In the genomic region with DNA sequence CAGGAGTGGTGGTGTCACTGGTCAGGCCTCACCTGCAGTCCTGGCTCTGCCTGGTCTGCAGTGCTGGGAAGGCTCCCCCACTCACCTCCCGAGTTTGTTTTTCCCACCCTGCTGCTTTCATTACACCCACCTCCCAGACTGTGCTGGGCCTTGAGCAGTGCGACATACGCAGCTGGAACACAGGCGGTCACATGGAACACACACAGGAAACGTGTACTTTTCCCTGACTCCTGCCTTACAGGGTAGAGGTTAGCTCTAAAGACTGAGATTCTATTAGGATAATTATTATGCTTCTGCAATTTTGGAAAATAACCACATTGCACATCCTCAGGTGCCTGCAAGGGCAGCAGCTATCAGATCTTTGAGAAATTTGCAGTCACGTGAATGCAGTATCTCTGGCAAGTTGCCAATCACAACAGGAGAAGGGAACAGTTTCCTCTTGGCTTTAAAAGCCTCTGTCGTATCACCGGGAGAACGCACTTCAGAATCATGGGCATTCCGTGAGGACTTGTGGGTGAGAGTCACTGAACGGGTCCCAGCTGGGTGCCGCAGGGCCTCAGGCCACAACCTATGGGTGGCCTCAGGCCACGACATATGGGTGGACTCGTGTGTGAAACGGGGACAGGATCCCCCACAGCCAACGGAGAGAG, we compare ENCODE assay signal across 14 cellular contexts.
DNase-seq lines count a peak whose midpoint lies in the region; ATAC-seq and TF ChIP-seq lines count a peak whose summit lies in the region.
"Had no signal": no experiment of that assay in that cellular context is flagged by ENCODE, and none has a peak within 500 bp of the region (broad histone marks: within the 10 kb centered on the region; RNA-seq: fewer than 3 reads in every experiment).

No MANE protein-coding gene starts in this region.

- no peaks in the 10 kb centered on the region for H3F3A ChIP-seq in neural progenitor cell (ENCODE audit: low read depth)

- H3K9ac ChIP-seq in neural progenitor cell, result no peak overlapping the region

- no peak for TF ChIP-seq CTCF in WTC11 (IDR thresholded peaks at IDR 0.05)
- no peak for TF ChIP-seq CTCF in neural progenitor cell (IDR thresholded peaks at IDR 0.05)

- ATAC-seq in WTC11, result no peak
- ATAC-seq: naive thymus-derived CD8-positive, alpha-beta T cell had no signal

- no peak overlapping the region for H3K4me3 ChIP-seq in neural progenitor cell

- H3K27ac ChIP-seq in neural progenitor cell, result no peak overlapping the region

- H3K79me2 ChIP-seq in neural progenitor cell (ENCODE audit: low read depth), result no peaks in the 10 kb centered on the region

- H3K27ac Mint-ChIP-seq in WTC11 (peak overlapping the region; percentile 34; the same call in 1 of the 2 replicates), neural progenitor cell (no peak overlapping the region)

- H3K9me3 ChIP-seq in neural progenitor cell (ENCODE audit: low read depth), result no peaks in the 10 kb centered on the region

- H3K4me1 Mint-ChIP-seq in WTC11 (no peaks in the 10 kb centered on the region), neural progenitor cell (peaks cover 8% of the 10 kb centered on the region)

- DNase-seq in COLO668 (lab: John Stamatoyannopoulos, UW; ENCODE audit: unreplicated experiment) (peak; percentile 68), NCI-H1417 (lab: John Stamatoyannopoulos, UW) (peak; percentile 72 to 94 (median 74)), WTC11 (ENCODE audit: low spot score) (no peak), lung microvascular endothelial cell (ENCODE audit: low read depth in 2 of 2) (peak; percentile 66 to 83), neural progenitor cell (ENCODE audit: low spot score) (no peak), D341Med (ENCODE audit: low spot score) (no peak), NCI-H82 (lab: John Stamatoyannopoulos, UW) (no peak)
- no peak for DNase-seq in effector CD4-positive, alpha-beta T cell
- DNase-seq: activated T-cell treated with anti-CD3 and anti-CD28 coated beads, Interleukin-2, amount 50 U/mL, for 48 hours; CD4-positive, CD25-positive, alpha-beta regulatory T cell; GOT3; naive thymus-derived CD8-positive, alpha-beta T cell; NCI-H524; SIG-M5 had no signal

- H4K20me1 ChIP-seq in neural progenitor cell (ENCODE audit: low read depth), result no peaks in the 10 kb centered on the region

- H3K9me3 Mint-ChIP-seq in WTC11 (no peaks in the 10 kb centered on the region), neural progenitor cell (peaks cover 19% of the 10 kb centered on the region)
- H3K9me3 Mint-ChIP-seq: naive thymus-derived CD8-positive, alpha-beta T cell had no signal

- H3K27me3 Mint-ChIP-seq in WTC11 (ENCODE audit: low read depth), result no peaks in the 10 kb centered on the region
- H3K27me3 Mint-ChIP-seq in neural progenitor cell (ENCODE audit: insufficient read depth, low read depth), result no peaks in the 10 kb centered on the region
- H3K27me3 Mint-ChIP-seq: CD4-positive, CD25-positive, alpha-beta regulatory T cell; naive thymus-derived CD8-positive, alpha-beta T cell had no signal

- H3K36me3 Mint-ChIP-seq in WTC11, result peaks cover 48% of the 10 kb centered on the region
- H3K36me3 Mint-ChIP-seq in neural progenitor cell, result peaks cover 52% of the 10 kb centered on the region

- H2AFZ ChIP-seq in neural progenitor cell (replicated peaks), result no peak overlapping the region

- H3K27me3 ChIP-seq in neural progenitor cell, result no peaks in the 10 kb centered on the region

- H3K36me3 ChIP-seq in neural progenitor cell, result peaks cover 5% of the 10 kb centered on the region

- POLR2A ChIA-PET in WTC11 (lab: Charles Lee), result interaction anchor here (1.4 kb wide), 1 partner anchor 9 kb away, joined by 3 read pairs; no protein-coding TSS in a partner anchor

- H3K4me3 Mint-ChIP-seq in WTC11 (no peak overlapping the region), neural progenitor cell (no peak overlapping the region)
- H3K4me3 Mint-ChIP-seq: CD4-positive, CD25-positive, alpha-beta regulatory T cell; naive thymus-derived CD8-positive, alpha-beta T cell had no signal

- H3K4me2 ChIP-seq in neural progenitor cell, result no peak overlapping the region

- H3K4me1 ChIP-seq in neural progenitor cell, result no peaks in the 10 kb centered on the region

- CTCF ChIA-PET in WTC11 (lab: Charles Lee), result interaction anchor here (1.0 to 2.1 kb wide), 4 partner anchors 24 to 253 kb away, joined by 3 to 6 read pairs (median 4); no protein-coding TSS in a partner anchor

TF ChIP-seq in WTC11, 78 proteins besides CTCF, POLR2A, EP300 and RAD21:
- no peak for TF ChIP-seq JUN (CRISPR knock-in tag; IDR thresholded peaks at IDR 0.05)
- no peak for TF ChIP-seq NFYB (CRISPR knock-in tag; conservative IDR thresholded peaks at IDR 0.05; ENCODE audit: low read depth)
- TF ChIP-seq, protein P1, sequence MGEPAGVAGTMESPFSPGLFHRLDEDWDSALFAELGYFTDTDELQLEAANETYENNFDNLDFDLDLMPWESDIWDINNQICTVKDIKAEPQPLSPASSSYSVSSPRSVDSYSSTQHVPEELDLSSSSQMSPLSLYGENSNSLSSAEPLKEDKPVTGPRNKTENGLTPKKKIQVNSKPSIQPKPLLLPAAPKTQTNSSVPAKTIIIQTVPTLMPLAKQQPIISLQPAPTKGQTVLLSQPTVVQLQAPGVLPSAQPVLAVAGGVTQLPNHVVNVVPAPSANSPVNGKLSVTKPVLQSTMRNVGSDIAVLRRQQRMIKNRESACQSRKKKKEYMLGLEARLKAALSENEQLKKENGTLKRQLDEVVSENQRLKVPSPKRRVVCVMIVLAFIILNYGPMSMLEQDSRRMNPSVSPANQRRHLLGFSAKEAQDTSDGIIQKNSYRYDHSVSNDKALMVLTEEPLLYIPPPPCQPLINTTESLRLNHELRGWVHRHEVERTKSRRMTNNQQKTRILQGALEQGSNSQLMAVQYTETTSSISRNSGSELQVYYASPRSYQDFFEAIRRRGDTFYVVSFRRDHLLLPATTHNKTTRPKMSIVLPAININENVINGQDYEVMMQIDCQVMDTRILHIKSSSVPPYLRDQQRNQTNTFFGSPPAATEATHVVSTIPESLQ (CRISPR knock-in tag; IDR thresholded peaks at IDR 0.05), result no peak

Comparison
In these comparisons a context has a peak if more than half of its experiments do, and no peak if none do; other contexts are left out.
1. DNase-seq: peak in COLO668 (single experiment), NCI-H1417 (3 of 3) and lung microvascular endothelial cell (2 of 2); none in WTC11 (single experiment), neural progenitor cell (single experiment), D341Med (single experiment), NCI-H82 (single experiment) and effector CD4-positive, alpha-beta T cell (single experiment).